In genomic region chr7:112572669-112573301, GRCh38 we compare ENCODE assay signal across 13 cellular contexts.
DNase-seq lines count a peak whose midpoint lies in the region; ATAC-seq lines count a peak whose summit lies in the region.
"Had no signal": no experiment of that assay in that cellular context is flagged by ENCODE, and none has a peak within 500 bp of the region (broad histone marks: within the 10 kb centered on the region; RNA-seq: fewer than 3 reads in every experiment).

No MANE protein-coding gene starts in this region.

- H3K9me3 ChIP-seq in muscle layer of duodenum (ENCODE audit: control insufficient read depth in 1 of 2, low read length in 2 of 2) = no peaks in the 10 kb centered on the region
- H3K9me3 ChIP-seq: left lung, MG63 had no signal

- peaks cover 0 to 8% of the 10 kb centered on the region in 2 donors for H3K4me1 ChIP-seq in muscle layer of duodenum (ENCODE audit: control insufficient read depth in 1 of 2, insufficient read depth in 2 of 2, low read length in 2 of 2)
- H3K4me1 ChIP-seq: left lung had no signal

- no peaks in the 10 kb centered on the region for H3K27me3 ChIP-seq in muscle layer of duodenum (ENCODE audit: low read depth, low read length)
- H3K27me3 ChIP-seq: left lung, MG63 had no signal

- peak overlapping the region; percentile 46 for H3K27ac ChIP-seq in muscle layer of duodenum (ENCODE audit: low read length)
- H3K27ac ChIP-seq: left lung, RWPE1 had no signal

- H3K4me3 ChIP-seq in muscle layer of duodenum (ENCODE audit: low read depth in 1 of 2, low read length in 2 of 2) = no peak overlapping the region
- H3K4me3 ChIP-seq: left lung, MG63 had no signal

- ATAC-seq in HG02759 (IDR thresholded peaks at IDR 0.05; ENCODE audit: unreplicated experiment) = no peak
- ATAC-seq: activated CD4-positive, alpha-beta T cell treated with anti-CD3 and anti-CD28 coated beads for 36 hours; left lung had no signal

- H3K36me3 ChIP-seq in muscle layer of duodenum (ENCODE audit: control insufficient read depth in 1 of 2, insufficient read depth in 2 of 2, low read length in 2 of 2) = no peaks in the 10 kb centered on the region
- H3K36me3 ChIP-seq: left lung, MG63 had no signal

- DNase-seq in DMS153 treated with DMSO at 0.1 percent for 48 hours (lab: John Stamatoyannopoulos, UW; ENCODE audit: unreplicated experiment) (peak; percentile 74), NCI-H1105 (lab: John Stamatoyannopoulos, UW) (peak; percentile 65), astrocyte of the hippocampus (ENCODE audit: low read depth, low spot score) (peak; percentile 18), hypothalamus (lab: John Stamatoyannopoulos, UW) (no peak), mesenteric fat pad (ENCODE audit: low spot score) (no peak), hepatic stellate cell (ENCODE audit: low spot score) (no peak)
- DNase-seq: activated CD4-positive, alpha-beta T cell treated with anti-CD3 and anti-CD28 coated beads for 36 hours; CD4-positive, alpha-beta T cell; left lung; MG63 had no signal

Comparison
In these comparisons a context has a peak if more than half of its experiments do, and no peak if none do; other contexts are left out.
1. DNase-seq: peak in DMS153 treated with DMSO at 0.1 percent for 48 hours (single experiment), NCI-H1105 (single experiment) and astrocyte of the hippocampus (single experiment); none in hypothalamus (0 of 51), mesenteric fat pad (single experiment) and hepatic stellate cell (single experiment).